In the genomic region with DNA sequence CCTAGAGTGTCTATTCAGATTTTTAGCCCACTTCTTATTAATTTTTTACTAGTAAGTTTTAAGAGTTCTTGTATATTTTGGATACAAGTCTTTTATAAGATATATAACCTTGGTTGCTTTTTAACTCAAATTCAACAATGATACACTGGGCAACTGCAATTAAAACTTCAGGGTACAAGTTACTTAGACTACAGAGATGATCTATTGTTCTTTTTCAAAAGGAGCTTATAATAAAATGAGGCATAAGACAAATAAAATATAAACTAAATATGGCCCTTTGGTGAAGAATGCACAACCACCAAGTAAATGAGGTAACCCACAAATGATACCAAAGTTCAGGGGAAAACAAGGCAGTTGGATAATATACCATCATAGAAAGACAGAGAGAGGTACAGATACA, we compare ENCODE assay signal across 9 cellular contexts. TPM values are rescaled to one million over a fixed set of nuclear protein-coding genes. Genes with fewer than 3 reads are reported as not detected.
"Had no signal": no experiment of that assay in that cellular context is flagged by ENCODE, and none has a peak within 500 bp of the region (broad histone marks: within the 10 kb centered on the region; RNA-seq: fewer than 3 reads in every experiment).

No MANE protein-coding gene starts in this region.

- FAIRE-seq: H1, H54, HTR-8/SVneo, K562 had no signal

- H3K4me3 ChIP-seq: GM23338, K562 had no signal

- DNase-seq: H9, HCEC 1CT, IMR-90 had no signal

- ATAC-seq: GM23338, K562 had no signal

RNA-seq across cellular contexts. Expression of a gene that starts 37.6 kb away (rescaled TPM):
- total RNA-seq: IMR-90, K562 had no signal

RNA-seq across cellular contexts. Expression of a gene that starts 54.3 kb away (rescaled TPM):
- total RNA-seq: H1, H9, HT-29, IMR-90, K562 had no signal

RNA-seq across cellular contexts. Expression of a gene that starts 58.5 kb away (rescaled TPM):
- total RNA-seq: GM23338, H1, H9 had no signal
